Comparison of ENCODE assay signal across 15 cellular contexts in the genomic region with DNA sequence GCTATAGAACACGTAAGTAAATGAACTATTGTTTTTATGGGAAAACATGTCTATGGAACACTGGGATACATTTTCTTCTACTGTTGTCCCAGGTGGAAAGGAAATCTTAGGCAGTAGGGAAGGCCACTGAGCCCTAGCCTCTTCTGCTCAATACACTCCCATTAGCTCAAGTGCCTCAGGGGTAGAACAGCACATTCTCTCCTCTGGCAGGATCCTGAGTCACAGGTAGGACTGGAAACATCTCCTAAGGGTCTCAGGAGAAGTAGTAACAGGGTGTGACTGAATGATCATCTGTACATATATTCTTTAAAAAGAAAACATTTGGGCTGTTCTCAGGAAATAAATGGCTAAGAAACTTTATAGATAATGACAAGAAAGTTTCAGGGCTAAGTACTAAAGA.
DNase-seq lines count a peak whose midpoint lies in the region; ATAC-seq and TF ChIP-seq lines count a peak whose summit lies in the region.
"Had no signal": no experiment of that assay in that cellular context is flagged by ENCODE, and none has a peak within 500 bp of the region (broad histone marks: within the 10 kb centered on the region; RNA-seq: fewer than 3 reads in every experiment).

No MANE protein-coding gene starts in this region.

- no TSS peak for BruUV-seq in mammary epithelial cell (replicated peaks; lab: Mats Ljungman, UMichigan)

- H3K79me1 ChIP-seq in mesendoderm (ENCODE audit: low read length), result no peaks in the 10 kb centered on the region

- H3K56ac ChIP-seq in mesendoderm (ENCODE audit: low read length), result no peak overlapping the region

- no peak overlapping the region for H2AK5ac ChIP-seq in mesendoderm (ENCODE audit: low read length)

- no peak for TF ChIP-seq CTCF in mammary epithelial cell (conservative IDR thresholded peaks at IDR 0.05 in 1 of 2, IDR thresholded peaks at IDR 0.05 in 1 of 2; ENCODE audit: extremely low read depth in 1 of 2, insufficient read depth in 1 of 2, low read depth in 1 of 2, low read length in 2 of 2)
- TF ChIP-seq CTCF in heart right ventricle (IDR thresholded peaks at IDR 0.05), result no peak

- no peak overlapping the region for H3K4me3 ChIP-seq in mammary epithelial cell (replicated peaks in 1 of 3; ENCODE audit: insufficient read depth in 1 of 3, low read depth in 2 of 3, low read length in 3 of 3)
- H3K4me3 ChIP-seq in mesendoderm (ENCODE audit: low read length), result no peak overlapping the region
- no peak overlapping the region for H3K4me3 ChIP-seq in heart right ventricle

- peak overlapping the region; percentile 38 for H2BK120ac ChIP-seq in mesendoderm (ENCODE audit: low read depth, low read length)

- no peak overlapping the region for H3K4ac ChIP-seq in mesendoderm (ENCODE audit: low read depth, low read length)

- intact Hi-C loops in mammary epithelial cell (cut with micrococcal nuclease) (no loop called here), heart right ventricle (cut with DNase I) (loop anchor here in 1 of 10 donors (10.0 kb wide), 1 partner anchor 154 kb away; no protein-coding TSS in a partner anchor)

- H3K9ac ChIP-seq in mammary epithelial cell (ENCODE audit: insufficient read depth, low read length) (no peak overlapping the region), mesendoderm (ENCODE audit: low read length) (no peak overlapping the region)

- H2AFZ ChIP-seq in mammary epithelial cell (ENCODE audit: low read depth, low read length), result peak overlapping the region; percentile 45

- in situ Hi-C loops in mammary epithelial cell (cut with MboI; ENCODE audit: low sequenced_read_pairs in 2 of 2), result no loop called here

- ATAC-seq in heart right ventricle (no peak), HG03108 (IDR thresholded peaks at IDR 0.05; ENCODE audit: unreplicated experiment) (no peak)

- H4K5ac ChIP-seq in mesendoderm (ENCODE audit: low read length), result no peak overlapping the region

- H3K4me1 ChIP-seq in mammary epithelial cell (ENCODE audit: insufficient read depth, low read length) (peaks cover 37% of the 10 kb centered on the region), mesendoderm (ENCODE audit: control insufficient read depth, low read depth, low read length) (peaks cover 8% of the 10 kb centered on the region), heart right ventricle (peaks cover 0 to 22% (median 0%) of the 10 kb centered on the region in 9 donors)
- H3K4me1 ChIP-seq: BE2C had no signal

- H3K23ac ChIP-seq in mesendoderm (ENCODE audit: low read length), result no peak overlapping the region

- H3K79me2 ChIP-seq in mammary epithelial cell (ENCODE audit: insufficient read depth, low read length) (no peaks in the 10 kb centered on the region), mesendoderm (ENCODE audit: control insufficient read depth, insufficient read depth, low read length) (no peaks in the 10 kb centered on the region)

- H3K27me3 ChIP-seq in mammary epithelial cell (ENCODE audit: insufficient read depth, low read length), result no peaks in the 10 kb centered on the region
- H3K27me3 ChIP-seq in mesendoderm (ENCODE audit: insufficient read depth, low read length, poor library complexity), result no peaks in the 10 kb centered on the region
- H3K27me3 ChIP-seq in heart right ventricle, result no peaks in the 10 kb centered on the region

- H4K20me1 ChIP-seq in mammary epithelial cell (ENCODE audit: insufficient read depth, low read length), result no peaks in the 10 kb centered on the region

- no peak overlapping the region for H2BK5ac ChIP-seq in mesendoderm (ENCODE audit: low read length)

- H4K8ac ChIP-seq in mesendoderm (ENCODE audit: low read depth, low read length), result peak overlapping the region; percentile 17

- H2BK15ac ChIP-seq in mesendoderm (replicated peaks; ENCODE audit: low read depth), result no peak overlapping the region

- H3K27ac ChIP-seq in mammary epithelial cell (ENCODE audit: insufficient read depth, low read depth, low read length) (peak overlapping the region; percentile 34), epithelial cell of prostate (peak overlapping the region; percentile 19), mesendoderm (ENCODE audit: low read depth, low read length) (no peak overlapping the region), heart right ventricle (no peak overlapping the region)
- H3K27ac ChIP-seq: HL-60 had no signal

- H3K36me3 ChIP-seq in mammary epithelial cell (ENCODE audit: insufficient read depth, low read length), result no peaks in the 10 kb centered on the region
- no peaks in the 10 kb centered on the region for H3K36me3 ChIP-seq in mesendoderm (ENCODE audit: control insufficient read depth, insufficient read depth, low read length)
- no peaks in the 10 kb centered on the region for H3K36me3 ChIP-seq in heart right ventricle
- H3K36me3 ChIP-seq: BE2C had no signal

- CTCF ChIA-PET in mammary epithelial cell (lab: Charles Lee; ENCODE audit: low non-redundant PET), result no interaction called here

- H3K9me3 ChIP-seq in mammary epithelial cell (replicated peaks; ENCODE audit: insufficient read depth, low read length), result no peaks in the 10 kb centered on the region
- H3K9me3 ChIP-seq in heart right ventricle, result no peaks in the 10 kb centered on the region
- H3K9me3 ChIP-seq: BE2C, Caco-2 had no signal

- WGBS in mammary epithelial cell (ENCODE audit: low coverage, missing lambda C conversion rate), result 100% methylated on average over 1 of the region's 1 CpG
- no CpG with 5 or more reads among the region's 1 CpG for WGBS in mesendoderm (ENCODE audit: extremely low coverage, insufficient coverage, low lambda C conversion rate)
- 92 to 95% methylated on average over 1 of the region's 1 CpG for WGBS in heart right ventricle, 2 donors

- DNase-seq in mammary epithelial cell (peak; percentile 67), epithelial cell of prostate (ENCODE audit: low read depth, low spot score) (no peak), mesendoderm (no peak), heart right ventricle (no peak), NCI-H510A treated with DMSO at 0.1 percent for 48 hours (lab: John Stamatoyannopoulos, UW) (no peak)
- DNase-seq: ACHN; BE2C; C1 segment of cervical spinal cord; Caco-2; CD4-positive, CD25-positive, alpha-beta regulatory T cell; CD8-positive, alpha-beta memory T cell; GDM1; H9 had no signal

- dilution Hi-C loops in mammary epithelial cell (cut with HindIII; ENCODE audit: low sequenced_read_pairs), result no loop called here

- H3K18ac ChIP-seq in mesendoderm (ENCODE audit: low read length), result no peak overlapping the region

- no peak overlapping the region for H3K4me2 ChIP-seq in mammary epithelial cell (ENCODE audit: insufficient read depth, low read depth, low read length)
- no peak overlapping the region for H3K4me2 ChIP-seq in mesendoderm (ENCODE audit: low read length)

Comparison
In these comparisons a context has a peak if more than half of its experiments do, and no peak if none do; other contexts are left out.
1. H3K27ac ChIP-seq: peak in mammary epithelial cell (single experiment) and epithelial cell of prostate (single experiment); none in mesendoderm (single experiment) and heart right ventricle (0 of 10).